Comparison of ENCODE assay signal across 11 cellular contexts in genomic region chr16:50335198-50335958, GRCh38.
A peak's percentile ranks its signal among the peaks of the same experiment; 100 is the strongest.
DNase-seq lines count a peak whose midpoint lies in the region; ATAC-seq and TF ChIP-seq lines count a peak whose summit lies in the region.
"Had no signal": no experiment of that assay in that cellular context is flagged by ENCODE, and none has a peak within 500 bp of the region (broad histone marks: within the 10 kb centered on the region; RNA-seq: fewer than 3 reads in every experiment).

No MANE protein-coding gene starts in this region.

- peak; percentile 81 for ATAC-seq in GM21447 (IDR thresholded peaks at IDR 0.05; ENCODE audit: unreplicated experiment)
- ATAC-seq in HG03571 (IDR thresholded peaks at IDR 0.05; ENCODE audit: unreplicated experiment), result no peak
- ATAC-seq: sciatic nerve had no signal

- TF ChIP-seq CTCF in GM12865 (IDR thresholded peaks at IDR 0.05; ENCODE audit: insufficient read depth, low read depth, low read length, missing control alignments) (no peak), GM20000 (IDR thresholded peaks at IDR 0.05; ENCODE audit: extremely low read depth, missing control alignments) (no peak)

- no peak overlapping the region for H3K4me3 ChIP-seq in GM12865 (ENCODE audit: low read depth, low read length)
- H3K4me3 ChIP-seq: vagina had no signal

- DNase-seq in GM12865 (ENCODE audit: low read depth) (peak; percentile 90), RKO (ENCODE audit: low spot score) (peak; percentile 25), iris pigment epithelial cell (ENCODE audit: low read depth) (peak; percentile 75), kidney glomerular epithelial cell (lab: John Stamatoyannopoulos, UW) (no peak), HuH-7.5 (ENCODE audit: low spot score) (no peak), GM20000 (ENCODE audit: low spot score) (no peak)
- DNase-seq: DND-41 had no signal

Comparison
In these comparisons a context has a peak if more than half of its experiments do, and no peak if none do; other contexts are left out.
1. DNase-seq: peak in GM12865 (single experiment), RKO (single experiment) and iris pigment epithelial cell (single experiment); none in kidney glomerular epithelial cell (single experiment), HuH-7.5 (single experiment) and GM20000 (single experiment).